ENCODE assay signal across 1 cellular context in the genomic region with DNA sequence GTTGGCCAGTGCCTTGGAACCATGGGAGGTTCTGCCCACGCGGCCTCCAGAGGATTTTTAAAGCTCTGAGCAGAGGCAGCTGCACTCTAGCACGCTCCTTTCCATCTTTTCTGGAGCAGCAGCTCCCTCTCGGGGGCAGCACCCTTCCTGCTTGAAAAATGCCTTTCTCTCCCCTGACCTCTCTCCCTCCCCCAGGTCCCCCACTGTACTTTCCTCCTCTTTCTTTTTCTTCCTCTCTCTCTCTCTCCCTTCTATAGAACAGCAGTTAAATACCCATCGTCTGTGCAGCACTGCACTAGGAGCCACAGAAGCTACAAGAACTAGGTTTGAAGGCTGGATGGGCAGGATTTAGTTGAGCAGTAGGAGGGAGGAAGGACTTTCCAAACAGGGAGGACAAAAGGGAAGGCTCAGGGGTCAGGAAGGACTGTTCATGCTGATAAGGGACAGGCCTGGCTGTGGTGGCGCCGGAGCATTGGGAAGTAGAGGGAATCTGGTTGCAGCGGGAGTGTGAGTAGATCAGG.
TF ChIP-seq lines count a peak whose summit lies in the region.

No MANE protein-coding gene starts in this region.

TF ChIP-seq in HepG2, 621 proteins besides CTCF, POLR2A, EP300 and RAD21 (continued from another document and continues in another):
- TF ChIP-seq SP5 (CRISPR knock-in tag; IDR thresholded peaks at IDR 0.05; ENCODE audit: borderline replicate concordance, low read depth) (no peak), ZNF292 (CRISPR knock-in tag; IDR thresholded peaks at IDR 0.05; ENCODE audit: borderline replicate concordance, low read depth) (peak; percentile 65), SSRP1 (CRISPR knock-in tag; IDR thresholded peaks at IDR 0.05) (no peak), ZNF670 (CRISPR knock-in tag; IDR thresholded peaks at IDR 0.05; ENCODE audit: borderline replicate concordance) (no peak), ZNF224 (CRISPR knock-in tag; IDR thresholded peaks at IDR 0.05) (no peak), BRD4 (CRISPR knock-in tag; IDR thresholded peaks at IDR 0.05) (no peak), STAT5B (CRISPR knock-in tag; IDR thresholded peaks at IDR 0.05) (no peak), FOXP1 (IDR thresholded peaks at IDR 0.05) (no peak), FOXP1 (CRISPR knock-in tag; IDR thresholded peaks at IDR 0.05) (no peak), ZNF263 (CRISPR knock-in tag; IDR thresholded peaks at IDR 0.05) (peak; percentile 89), HOMEZ (CRISPR knock-in tag; IDR thresholded peaks at IDR 0.05; ENCODE audit: low read depth) (no peak), HCFC1 (IDR thresholded peaks at IDR 0.05; ENCODE audit: low read depth, low read length) (no peak), HOXD1 (CRISPR knock-in tag; IDR thresholded peaks at IDR 0.05) (no peak), MAF1 (CRISPR knock-in tag; IDR thresholded peaks at IDR 0.05; ENCODE audit: borderline replicate concordance) (no peak), NR2F6 (IDR thresholded peaks at IDR 0.05) (peak; percentile 52; the same call in 1 of the 2 replicates), NR2F6 (CRISPR knock-in tag; IDR thresholded peaks at IDR 0.05) (peak; percentile 4; the same call in 1 of the 2 replicates), CEBPZ (IDR thresholded peaks at IDR 0.05; ENCODE audit: low read length) (no peak), RARG (CRISPR knock-in tag; IDR thresholded peaks at IDR 0.05; ENCODE audit: low read depth) (no peak), KLF12 (CRISPR knock-in tag; IDR thresholded peaks at IDR 0.05; ENCODE audit: borderline replicate concordance) (no peak), AKAP8 (CRISPR knock-in tag; IDR thresholded peaks at IDR 0.05) (no peak), ZNF552 (CRISPR knock-in tag; IDR thresholded peaks at IDR 0.05; ENCODE audit: borderline replicate concordance) (no peak), TEAD3 (CRISPR knock-in tag; optimal IDR thresholded peaks at IDR 0.05; ENCODE audit: borderline replicate concordance) (peak; percentile 64), STAG1 (CRISPR knock-in tag; IDR thresholded peaks at IDR 0.05) (peak; percentile 77), ARNTL (CRISPR knock-in tag; IDR thresholded peaks at IDR 0.05) (no peak), ZNF367 (CRISPR knock-in tag; IDR thresholded peaks at IDR 0.05; ENCODE audit: borderline replicate concordance) (no peak), ZNF616 (CRISPR knock-in tag; IDR thresholded peaks at IDR 0.05; ENCODE audit: low read depth) (no peak), HNRNPUL1 (IDR thresholded peaks at IDR 0.05; ENCODE audit: low read depth, low read length) (no peak), ZNF569 (CRISPR knock-in tag; IDR thresholded peaks at IDR 0.05; ENCODE audit: borderline replicate concordance) (no peak), PRDM15 (CRISPR knock-in tag; IDR thresholded peaks at IDR 0.05) (no peak), TP53 (CRISPR knock-in tag; conservative IDR thresholded peaks at IDR 0.05) (no peak), ZNF3 (CRISPR knock-in tag; IDR thresholded peaks at IDR 0.05) (no peak), HIC2 (CRISPR knock-in tag; IDR thresholded peaks at IDR 0.05; ENCODE audit: low read depth) (no peak), MBNL3 (CRISPR knock-in tag; conservative IDR thresholded peaks at IDR 0.05) (no peak), ZGPAT (CRISPR knock-in tag; IDR thresholded peaks at IDR 0.05) (no peak), ZNF33B (CRISPR knock-in tag; IDR thresholded peaks at IDR 0.05) (0 out of 2 replicates have a peak, but pooled peaks have one; percentile 28), PHF8 (CRISPR knock-in tag; IDR thresholded peaks at IDR 0.05) (no peak), ZZZ3 (CRISPR knock-in tag; IDR thresholded peaks at IDR 0.05; ENCODE audit: borderline replicate concordance) (no peak), ZFP62 (CRISPR knock-in tag; IDR thresholded peaks at IDR 0.05) (no peak), THAP8 (CRISPR knock-in tag; IDR thresholded peaks at IDR 0.05; ENCODE audit: borderline replicate concordance) (no peak), CENPT (CRISPR knock-in tag; IDR thresholded peaks at IDR 0.05; ENCODE audit: low read depth) (no peak), NRL (CRISPR knock-in tag; IDR thresholded peaks at IDR 0.05; ENCODE audit: borderline replicate concordance) (no peak), CBX2 (IDR thresholded peaks at IDR 0.05; ENCODE audit: low read depth, low read length) (no peak), CBX2 (CRISPR knock-in tag; IDR thresholded peaks at IDR 0.05; ENCODE audit: low read depth) (no peak), FOSL2 (CRISPR knock-in tag; IDR thresholded peaks at IDR 0.05) (0 out of 2 replicates have a peak, but pooled peaks have one; percentile 6), ATF7 (IDR thresholded peaks at IDR 0.05) (no peak), ATF7 (CRISPR knock-in tag; IDR thresholded peaks at IDR 0.05) (no peak), ZNF83 (CRISPR knock-in tag; IDR thresholded peaks at IDR 0.05; ENCODE audit: borderline replicate concordance) (no peak), ZFP82 (CRISPR knock-in tag; IDR thresholded peaks at IDR 0.05; ENCODE audit: borderline replicate concordance) (no peak), ZNF841 (CRISPR knock-in tag; IDR thresholded peaks at IDR 0.05; ENCODE audit: borderline replicate concordance) (no peak), ZBTB42 (CRISPR knock-in tag; IDR thresholded peaks at IDR 0.05) (no peak)
- TF ChIP-seq, protein P1, sequence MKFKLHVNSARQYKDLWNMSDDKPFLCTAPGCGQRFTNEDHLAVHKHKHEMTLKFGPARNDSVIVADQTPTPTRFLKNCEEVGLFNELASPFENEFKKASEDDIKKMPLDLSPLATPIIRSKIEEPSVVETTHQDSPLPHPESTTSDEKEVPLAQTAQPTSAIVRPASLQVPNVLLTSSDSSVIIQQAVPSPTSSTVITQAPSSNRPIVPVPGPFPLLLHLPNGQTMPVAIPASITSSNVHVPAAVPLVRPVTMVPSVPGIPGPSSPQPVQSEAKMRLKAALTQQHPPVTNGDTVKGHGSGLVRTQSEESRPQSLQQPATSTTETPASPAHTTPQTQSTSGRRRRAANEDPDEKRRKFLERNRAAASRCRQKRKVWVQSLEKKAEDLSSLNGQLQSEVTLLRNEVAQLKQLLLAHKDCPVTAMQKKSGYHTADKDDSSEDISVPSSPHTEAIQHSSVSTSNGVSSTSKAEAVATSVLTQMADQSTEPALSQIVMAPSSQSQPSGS (CRISPR knock-in tag; IDR thresholded peaks at IDR 0.05), result no peak
- TF ChIP-seq, protein P2, sequence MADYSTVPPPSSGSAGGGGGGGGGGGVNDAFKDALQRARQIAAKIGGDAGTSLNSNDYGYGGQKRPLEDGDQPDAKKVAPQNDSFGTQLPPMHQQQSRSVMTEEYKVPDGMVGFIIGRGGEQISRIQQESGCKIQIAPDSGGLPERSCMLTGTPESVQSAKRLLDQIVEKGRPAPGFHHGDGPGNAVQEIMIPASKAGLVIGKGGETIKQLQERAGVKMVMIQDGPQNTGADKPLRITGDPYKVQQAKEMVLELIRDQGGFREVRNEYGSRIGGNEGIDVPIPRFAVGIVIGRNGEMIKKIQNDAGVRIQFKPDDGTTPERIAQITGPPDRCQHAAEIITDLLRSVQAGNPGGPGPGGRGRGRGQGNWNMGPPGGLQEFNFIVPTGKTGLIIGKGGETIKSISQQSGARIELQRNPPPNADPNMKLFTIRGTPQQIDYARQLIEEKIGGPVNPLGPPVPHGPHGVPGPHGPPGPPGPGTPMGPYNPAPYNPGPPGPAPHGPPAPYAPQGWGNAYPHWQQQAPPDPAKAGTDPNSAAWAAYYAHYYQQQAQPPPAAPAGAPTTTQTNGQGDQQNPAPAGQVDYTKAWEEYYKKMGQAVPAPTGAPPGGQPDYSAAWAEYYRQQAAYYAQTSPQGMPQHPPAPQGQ (CRISPR knock-in tag; IDR thresholded peaks at IDR 0.05; ENCODE audit: borderline replicate concordance), result no peak
- TF ChIP-seq, protein P3, sequence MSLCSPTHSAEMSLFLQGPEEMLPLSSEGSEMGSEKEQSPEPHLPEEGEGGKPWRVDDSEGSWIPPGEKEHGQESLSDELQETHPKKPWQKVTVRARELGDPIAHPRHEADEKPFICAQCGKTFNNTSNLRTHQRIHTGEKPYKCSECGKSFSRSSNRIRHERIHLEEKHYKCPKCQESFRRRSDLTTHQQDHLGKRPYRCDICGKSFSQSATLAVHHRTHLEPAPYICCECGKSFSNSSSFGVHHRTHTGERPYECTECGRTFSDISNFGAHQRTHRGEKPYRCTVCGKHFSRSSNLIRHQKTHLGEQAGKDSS (CRISPR knock-in tag; IDR thresholded peaks at IDR 0.05; ENCODE audit: borderline replicate concordance, low read depth), result no peak
